ENCODE assay signal across 8 cellular contexts in genomic region chr17:75033346-75034235, GRCh38. TPM values are rescaled to one million over a fixed set of nuclear protein-coding genes. Genes with fewer than 3 reads are reported as not detected.
DNase-seq lines count a peak whose midpoint lies in the region; ATAC-seq and TF ChIP-seq lines count a peak whose summit lies in the region.

No MANE protein-coding gene starts in this region.

- H3K27ac ChIP-seq in HEK293 (ENCODE audit: extremely low read depth, low read depth, low read length) = peak overlapping the region; percentile 94

- peaks cover 3 to 5% of the 10 kb centered on the region in 2 donors for H3K36me3 Mint-ChIP-seq in activated naive CD4-positive, alpha-beta T cell treated with anti-CD3 and anti-CD28 coated beads, Interleukin-2, amount 50 U/mL, for 72 hours

- peak; percentile 48 to 72 for ATAC-seq in activated naive CD4-positive, alpha-beta T cell treated with anti-CD3 and anti-CD28 coated beads, Interleukin-2, amount 50 U/mL, for 72 hours

- CTCF ChIA-PET in HEK293 (lab: Yijun Ruan, JAX) = interaction anchor here (0.6 to 3.3 kb wide), 9 partner anchors 20 to 175 kb away, joined by 3 to 15 read pairs (median 4); partner anchors contain the start of genes MRPL58 and OTOP2

- no peaks in the 10 kb centered on the region for H3K9me3 ChIP-seq in HEK293 (ENCODE audit: control insufficient read depth, insufficient read depth, low read depth, low read length)

- peak; percentile 96 for DNase-seq in DMS53 (lab: John Stamatoyannopoulos, UW)
- DNase-seq in NCI-H1092 (lab: John Stamatoyannopoulos, UW) = peak; percentile 94
- peak; percentile 69 for DNase-seq in SKM-1 (lab: John Stamatoyannopoulos, UW; ENCODE audit: unreplicated experiment)
- peak; percentile 96 to 97 for DNase-seq in activated naive CD4-positive, alpha-beta T cell treated with anti-CD3 and anti-CD28 coated beads, Interleukin-2, amount 50 U/mL, for 72 hours (ENCODE audit: low spot score in 2 of 2)
- DNase-seq in glomerular endothelial cell (ENCODE audit: extremely low read depth, low read depth, low spot score) = peak; percentile 78
- DNase-seq in non-pigmented ciliary epithelial cell (ENCODE audit: low read depth) = peak; percentile 73
- peak; percentile 74 for DNase-seq in stromal cell of bone marrow (ENCODE audit: low read depth)

- POLR2A ChIA-PET in HEK293 (lab: Yijun Ruan, JAX) = interaction anchor here (0.6 to 3.6 kb wide), 13 partner anchors 14 to 814 kb away, joined by 3 to 46 read pairs (median 9); partner anchors contain the start of genes ATP5PD, CDR2L, FDXR and HID1

- H3K4me1 ChIP-seq in HEK293 (ENCODE audit: control insufficient read depth, insufficient read depth, low read length) = peaks cover 19% of the 10 kb centered on the region

- H3K4me3 ChIP-seq in HEK293 (ENCODE audit: low read depth, low read length) = peak overlapping the region; percentile 60

- H3K36me3 ChIP-seq in HEK293 (ENCODE audit: control insufficient read depth in 2 of 2, insufficient read depth in 1 of 2, low read length in 2 of 2) = peaks cover 0 to 4% of the 10 kb centered on the region in 2 experiments; a peak in 2 of 3 replicates

- no peaks in the 10 kb centered on the region for H3K9me3 Mint-ChIP-seq in activated naive CD4-positive, alpha-beta T cell treated with anti-CD3 and anti-CD28 coated beads, Interleukin-2, amount 50 U/mL, for 72 hours

- peak overlapping the region; percentile 97 to 100 for H3K27ac Mint-ChIP-seq in activated naive CD4-positive, alpha-beta T cell treated with anti-CD3 and anti-CD28 coated beads, Interleukin-2, amount 50 U/mL, for 72 hours

- TF ChIP-seq CTCF in HEK293 (tag by site-specific recombination; IDR thresholded peaks at IDR 0.05) = no peak

TF ChIP-seq in HEK293, 187 proteins besides CTCF, POLR2A, EP300 and RAD21 (continues in another document):
- TF ChIP-seq SP7 (tag by site-specific recombination; IDR thresholded peaks at IDR 0.05) = peak; percentile 72
- peak; percentile 79 for TF ChIP-seq PRDM1 (tag by site-specific recombination; IDR thresholded peaks at IDR 0.05)
- TF ChIP-seq ZNF843 (tag by site-specific recombination; IDR thresholded peaks at IDR 0.05) = no peak
- TF ChIP-seq ZXDB (tag by site-specific recombination; IDR thresholded peaks at IDR 0.05) = peak; percentile 18; the same call in 1 of the 2 replicates
- peak; percentile 53; the same call in 1 of the 2 replicates for TF ChIP-seq YY2 (tag by site-specific recombination; IDR thresholded peaks at IDR 0.05)
- TF ChIP-seq ZNF777 (tag by site-specific recombination; IDR thresholded peaks at IDR 0.05; ENCODE audit: borderline replicate concordance) = no peak; the same call in 1 of the 2 replicates
- no peak for TF ChIP-seq OSR2 (tag by site-specific recombination; IDR thresholded peaks at IDR 0.05)
- TF ChIP-seq ZNF76 (tag by site-specific recombination; IDR thresholded peaks at IDR 0.05; ENCODE audit: borderline replicate concordance, low read depth) = peak; percentile 64; the same call in 1 of the 2 replicates
- peak; percentile 98 for TF ChIP-seq IKZF3 (tag by site-specific recombination; IDR thresholded peaks at IDR 0.05)
- peak; percentile 66; the same call in 1 of the 2 replicates for TF ChIP-seq ZNF24 (tag by site-specific recombination; IDR thresholded peaks at IDR 0.05)
- no peak for TF ChIP-seq ZBTB49 (tag by site-specific recombination; IDR thresholded peaks at IDR 0.05; ENCODE audit: low read depth)
- TF ChIP-seq ZBTB6 (tag by site-specific recombination; IDR thresholded peaks at IDR 0.05) = peak; percentile 62; the same call in 1 of the 2 replicates
- TF ChIP-seq ZNF645 (tag by site-specific recombination; IDR thresholded peaks at IDR 0.05) = no peak
- TF ChIP-seq MEIS1 (CRISPR knock-in tag; IDR thresholded peaks at IDR 0.05; ENCODE audit: borderline replicate concordance) = no peak
- peak; percentile 98 for TF ChIP-seq ZNF561 (tag by site-specific recombination; IDR thresholded peaks at IDR 0.05; ENCODE audit: borderline replicate concordance)
- TF ChIP-seq ZSCAN4 (tag by site-specific recombination; IDR thresholded peaks at IDR 0.05) = peak; percentile 31; the same call in 1 of the 2 replicates

RNA-seq across cellular contexts. Expression of gene ATP5PD, which starts 13.2 kb away (rescaled TPM):
- total RNA-seq in activated naive CD4-positive, alpha-beta T cell treated with anti-CD3 and anti-CD28 coated beads, Interleukin-2, amount 50 U/mL, for 72 hours = 100 to 1,000 TPM; 193 to 218 TPM
- 228 and 300 TPM in 2 replicates for total RNA-seq in glomerular endothelial cell

RNA-seq across cellular contexts. Expression of gene KCTD2, which starts 13.4 kb away (rescaled TPM):
- 10 to 100 TPM; 17.4 to 19.4 TPM for total RNA-seq in activated naive CD4-positive, alpha-beta T cell treated with anti-CD3 and anti-CD28 coated beads, Interleukin-2, amount 50 U/mL, for 72 hours
- total RNA-seq in glomerular endothelial cell = 18.6 and 21.0 TPM in 2 replicates

RNA-seq across cellular contexts. Expression of gene MRPL58, which starts 21.1 kb away (rescaled TPM):
- 10 to 100 TPM; 29.8 to 48.1 TPM for total RNA-seq in activated naive CD4-positive, alpha-beta T cell treated with anti-CD3 and anti-CD28 coated beads, Interleukin-2, amount 50 U/mL, for 72 hours
- 38.7 and 49.7 TPM in 2 replicates for total RNA-seq in glomerular endothelial cell

RNA-seq across cellular contexts. Expression of gene CDR2L, which starts 46.2 kb away (rescaled TPM):
- total RNA-seq in activated naive CD4-positive, alpha-beta T cell treated with anti-CD3 and anti-CD28 coated beads, Interleukin-2, amount 50 U/mL, for 72 hours = 1 to 10 TPM; 1.5 TPM
- 40.7 and 63.5 TPM in 2 replicates for total RNA-seq in glomerular endothelial cell

RNA-seq across cellular contexts. Expression of gene SLC16A5, which starts 54.2 kb away (rescaled TPM):
- total RNA-seq in activated naive CD4-positive, alpha-beta T cell treated with anti-CD3 and anti-CD28 coated beads, Interleukin-2, amount 50 U/mL, for 72 hours = 10 to 100 TPM in 1 of 2 donors, 1 to 10 TPM in 1; 6.0 to 10.9 TPM
- total RNA-seq in glomerular endothelial cell = 5.7 and 7.1 TPM in 2 replicates

Comparison
In these comparisons a context has a peak if more than half of its experiments do, and no peak if none do; other contexts are left out.
1. Peak in every context shown above with its lines: DNase-seq, ATAC-seq, H3K4me3 ChIP-seq and H3K27ac ChIP-seq.